ENCODE assay signal across 23 cellular contexts in genomic region chr2:150136901-150137300, GRCh38.
DNase-seq lines count a peak whose midpoint lies in the region; ATAC-seq, FAIRE-seq and TF ChIP-seq lines count a peak whose summit lies in the region.
"Had no signal": no experiment of that assay in that cellular context is flagged by ENCODE, and none has a peak within 500 bp of the region (broad histone marks: within the 10 kb centered on the region; RNA-seq: fewer than 3 reads in every experiment).

No MANE protein-coding gene starts in this region.

- no peaks in the 10 kb centered on the region for H3K27me3 ChIP-seq in esophagus (ENCODE audit: control insufficient read depth in 1 of 2, insufficient read depth in 2 of 2, low read length in 2 of 2)

- H3K27ac ChIP-seq in A549 (peak overlapping the region; percentile 90 to 91), RWPE1 (no peak overlapping the region), esophagus (ENCODE audit: low read depth in 2 of 2, low read length in 1 of 2) (peak overlapping the region; percentile 6 to 33)
- H3K27ac ChIP-seq: GM23248 had no signal

- H3K4me1 ChIP-seq in A549, result peaks cover 63% of the 10 kb centered on the region
- no peaks in the 10 kb centered on the region for H3K4me1 ChIP-seq in esophagus (ENCODE audit: control insufficient read depth in 2 of 2, insufficient read depth in 2 of 2, low read length in 1 of 2)

- DNase-seq in A549 (ENCODE audit: low read depth in 1 of 2, low spot score in 1 of 2) (no peak), RWPE1 (ENCODE audit: low spot score) (peak; percentile 20), retina (peak; percentile 26), AG20443 (ENCODE audit: low spot score) (no peak), DMS79 (lab: John Stamatoyannopoulos, UW) (no peak), anterior cingulate cortex (lab: John Stamatoyannopoulos, UW) (no peak)
- no peak for DNase-seq in stimulated activated CD8-positive, alpha-beta memory T cell treated with anti-CD3 and anti-CD28 coated beads, Interleukin-4, amount 100 ng/mL, for 48 hours
- DNase-seq: 8988T, KBM-7, NCI-H1092, NCI-H1436, NCI-H187 treated with DMSO at 0.1 percent for 48 hours, NCI-H2107, NCI-H446 treated with DMSO at 0.1 percent for 48 hours, NCI-H526 treated with DMSO at 0.1 percent for 48 hours, OCI-M1, SHP77 had no signal

- H3K9me3 ChIP-seq in A549 (0 out of 3 replicates have a peak, but pooled peaks cover 2% of the 10 kb centered on the region), esophagus (ENCODE audit: control insufficient read depth in 2 of 2, insufficient read depth in 1 of 2, low read depth in 1 of 2, low read length in 1 of 2) (no peaks in the 10 kb centered on the region)
- H3K9me3 ChIP-seq: HAP-1 had no signal

- POLR2A ChIA-PET in A549 (lab: Yijun Ruan, JAX) (no interaction called here), RWPE1 (lab: Yijun Ruan, JAX; ENCODE audit: low non-redundant PET) (no interaction called here)

- FAIRE-seq in A549 (lab: Jason Lieb, UNC), result no peak
- FAIRE-seq: GM12892, GM18507, HepG2 had no signal

- 82% methylated on average over 7 of the region's 7 CpGs for WGBS in A549 (ENCODE audit: missing lambda C conversion rate)
- 54 to 58% methylated on average over 7 of the region's 7 CpGs for WGBS in esophagus, 2 donors

- no peak for TF ChIP-seq EP300 in A549 (IDR thresholded peaks at IDR 0.05)

- CTCF ChIA-PET in A549 (lab: Yijun Ruan, JAX) (no interaction called here), RWPE1 (lab: Yijun Ruan, JAX) (no interaction called here)

- no peak for TF ChIP-seq POLR2A in A549 (IDR thresholded peaks at IDR 0.05; ENCODE audit: low read length)

- H3K4me2 ChIP-seq in A549, result no peak overlapping the region

- TF ChIP-seq RAD21 in A549 (conservative IDR thresholded peaks at IDR 0.05 in 1 of 2, IDR thresholded peaks at IDR 0.05 in 1 of 2), result no peak

- H3K36me3 ChIP-seq in esophagus (ENCODE audit: control insufficient read depth in 2 of 2, insufficient read depth in 2 of 2, low read length in 1 of 2), result no peaks in the 10 kb centered on the region
- H3K36me3 ChIP-seq: HAP-1 had no signal

- TF ChIP-seq CTCF in A549 (IDR thresholded peaks at IDR 0.05) (no peak), RWPE1 (conservative IDR thresholded peaks at IDR 0.05; ENCODE audit: low read depth) (no peak)

- H3K4me3 ChIP-seq in A549 (no peak overlapping the region), esophagus (ENCODE audit: low read depth in 1 of 2, low read length in 2 of 2) (no peak overlapping the region)
- H3K4me3 ChIP-seq: GM23248, HAP-1 had no signal

- ATAC-seq in A549, result no peak
- ATAC-seq: HepG2 had no signal

TF ChIP-seq in A549, 52 proteins besides CTCF, POLR2A, EP300 and RAD21:
- TF ChIP-seq ELK1 (IDR thresholded peaks at IDR 0.05; ENCODE audit: low read depth, low read length), result no peak
- TF ChIP-seq HEYL (CRISPR knock-in tag; IDR thresholded peaks at IDR 0.05), result no peak
- TF ChIP-seq RFX5 (IDR thresholded peaks at IDR 0.05), result no peak
- TF ChIP-seq PHF8 (IDR thresholded peaks at IDR 0.05; ENCODE audit: borderline replicate concordance, low read depth), result no peak
- TF ChIP-seq TP53 (CRISPR knock-in tag; IDR thresholded peaks at IDR 0.05), result no peak

Comparison
In these comparisons a context has a peak if more than half of its experiments do, and no peak if none do; other contexts are left out.
1. DNase-seq: peak in RWPE1 (single experiment) and retina (single experiment); none in A549 (0 of 2), stimulated activated CD8-positive, alpha-beta memory T cell treated with anti-CD3 and anti-CD28 coated beads, Interleukin-4, amount 100 ng/mL, for 48 hours (single experiment), AG20443 (single experiment), DMS79 (single experiment) and anterior cingulate cortex (0 of 58).